12 cellular contexts compared by ENCODE assay signal in genomic region chr11:121634889-121635288, GRCh38.
DNase-seq lines count a peak whose midpoint lies in the region; ATAC-seq and TF ChIP-seq lines count a peak whose summit lies in the region.
"Had no signal": no experiment of that assay in that cellular context is flagged by ENCODE, and none has a peak within 500 bp of the region (broad histone marks: within the 10 kb centered on the region; RNA-seq: fewer than 3 reads in every experiment).

No MANE protein-coding gene starts in this region.

- H3K4me3 ChIP-seq in right cardiac atrium (ENCODE audit: low read length), result no peak overlapping the region
- H3K4me3 ChIP-seq in heart left ventricle, result no peak overlapping the region
- H3K4me3 ChIP-seq in WI38 (ENCODE audit: low read depth, low read length), result peak overlapping the region; percentile 32
- no peak overlapping the region for H3K4me3 ChIP-seq in upper lobe of right lung
- H3K4me3 ChIP-seq: adrenal gland had no signal

- WGBS in right cardiac atrium, result 48% methylated on average over 7 of the region's 7 CpGs
- WGBS in heart left ventricle, 4 donors, result 64 to 72% (median 68%) methylated on average over 7 of the region's 7 CpGs

- H3K9me3 ChIP-seq in right cardiac atrium (ENCODE audit: control insufficient read depth, low read length), result no peaks in the 10 kb centered on the region
- H3K9me3 ChIP-seq in heart left ventricle, result no peaks in the 10 kb centered on the region
- H3K9me3 ChIP-seq in upper lobe of right lung, result no peaks in the 10 kb centered on the region
- H3K9me3 ChIP-seq: adrenal gland had no signal

- no peaks in the 10 kb centered on the region for H3K4me1 ChIP-seq in right cardiac atrium (ENCODE audit: control insufficient read depth, insufficient read depth, low read length)
- H3K4me1 ChIP-seq in heart left ventricle, result peaks cover 0 to under 1% (median 0%) of the 10 kb centered on the region in 12 donors
- no peaks in the 10 kb centered on the region for H3K4me1 ChIP-seq in upper lobe of right lung
- H3K4me1 ChIP-seq: adrenal gland had no signal

- H3K27ac ChIP-seq in right cardiac atrium (ENCODE audit: low read length) (no peak overlapping the region), heart left ventricle (no peak overlapping the region), upper lobe of right lung (no peak overlapping the region)
- H3K27ac ChIP-seq: adrenal gland had no signal

- peak in 1 of 3 donors; percentile 27 for DNase-seq in right cardiac atrium
- DNase-seq in heart left ventricle, result no peak
- DNase-seq in fibroblast of the conjunctiva (ENCODE audit: low read depth), result peak; percentile 90
- no peak for DNase-seq in upper lobe of right lung
- DNase-seq in activated effector memory CD4-positive, alpha-beta T cell treated with Interleukin-2 at 50 U/mL for 16 hours, result no peak
- DNase-seq: adrenal gland; NCI-H1105 treated with DMSO at 0.1 percent for 48 hours; nucleus accumbens; stimulated activated CD4-positive, alpha-beta T cell treated with anti-CD3 and anti-CD28 coated beads, Interleukin-2, amount 100 ng/mL, for 48 hours had no signal

- TF ChIP-seq POLR2A in heart left ventricle (IDR thresholded peaks at IDR 0.05), result no peak

- H3K27me3 ChIP-seq in right cardiac atrium (ENCODE audit: control insufficient read depth, insufficient read depth) (no peaks in the 10 kb centered on the region), heart left ventricle (no peaks in the 10 kb centered on the region), upper lobe of right lung (no peaks in the 10 kb centered on the region)
- H3K27me3 ChIP-seq: adrenal gland had no signal

- intact Hi-C loops in right cardiac atrium (cut with DNase I) (no loop called here), heart left ventricle (cut with DNase I) (no loop called here), upper lobe of right lung (cut with DNase I) (no loop called here)

- peaks cover 0 to 8% (median 0%) of the 10 kb centered on the region in 9 donors for H3K36me3 ChIP-seq in heart left ventricle
- no peaks in the 10 kb centered on the region for H3K36me3 ChIP-seq in upper lobe of right lung

- TF ChIP-seq CTCF in heart left ventricle (IDR thresholded peaks at IDR 0.05) (no peak), WI38 (IDR thresholded peaks at IDR 0.05; ENCODE audit: low read depth, low read length) (no peak), upper lobe of right lung (IDR thresholded peaks at IDR 0.05) (no peak)

- ATAC-seq in right cardiac atrium, result peak; percentile 31 to 41
- no peak for ATAC-seq in heart left ventricle
- peak; percentile 50 for ATAC-seq in upper lobe of right lung
- ATAC-seq in HG03097 (IDR thresholded peaks at IDR 0.05; ENCODE audit: low FRiP score, unreplicated experiment), result no peak
- ATAC-seq in GM19023 (IDR thresholded peaks at IDR 0.05; ENCODE audit: unreplicated experiment), result no peak

Comparison
In these comparisons a context has a peak if more than half of its experiments do, and no peak if none do; other contexts are left out.
1. ATAC-seq: peak in right cardiac atrium (2 of 2) and upper lobe of right lung (single experiment); none in heart left ventricle (0 of 4), HG03097 (single experiment) and GM19023 (single experiment).